Comparison of ENCODE assay signal across 24 cellular contexts in genomic region chr7:53521638-53522184, GRCh38.
"Had no signal": no experiment of that assay in that cellular context is flagged by ENCODE, and none has a peak within 500 bp of the region (broad histone marks: within the 10 kb centered on the region; RNA-seq: fewer than 3 reads in every experiment).

No MANE protein-coding gene starts in this region.

- H3K9me3 ChIP-seq: adrenal gland, colonic mucosa, MG63 had no signal

- H3K27me3 ChIP-seq: adrenal gland, colonic mucosa, MG63 had no signal

- H3K27ac Mint-ChIP-seq: activated CD8-positive, alpha-beta T cell treated with anti-CD3 and anti-CD28 coated beads, Interleukin-2, amount 10 ng/mL, durations not matched to agents 7 days and 5 days; activated naive CD8-positive, alpha-beta T cell treated with anti-CD3 and anti-CD28 coated beads, Interleukin-2, amount 10 ng/mL, durations not matched to agents 7 days and 5 days; T-helper 17 cell; WTC11 had no signal

- H3K4me3 Mint-ChIP-seq: activated CD8-positive, alpha-beta T cell treated with anti-CD3 and anti-CD28 coated beads, Interleukin-2, amount 10 ng/mL, durations not matched to agents 7 days and 5 days; activated naive CD8-positive, alpha-beta T cell treated with anti-CD3 and anti-CD28 coated beads, Interleukin-2, amount 10 ng/mL, durations not matched to agents 7 days and 5 days; T-helper 17 cell; WTC11 had no signal

- H3K27ac ChIP-seq: adrenal gland, colonic mucosa, PC-9 had no signal

- H3K4me1 Mint-ChIP-seq: activated naive CD8-positive, alpha-beta T cell treated with anti-CD3 and anti-CD28 coated beads, Interleukin-2, amount 10 ng/mL, durations not matched to agents 7 days and 5 days; T-helper 17 cell; WTC11 had no signal

- H3K27me3 Mint-ChIP-seq: activated naive CD8-positive, alpha-beta T cell treated with anti-CD3 and anti-CD28 coated beads, Interleukin-2, amount 10 ng/mL, durations not matched to agents 7 days and 5 days; T-helper 17 cell had no signal

- DNase-seq: activated CD4-positive, alpha-beta T cell treated with anti-CD3 and anti-CD28 coated beads for 48 hours; activated CD4-positive, alpha-beta T cell treated with anti-CD3 and anti-CD28 coated beads, Interleukin-2, amount 50 U/mL, for 4 hours; activated CD4-positive, CD25-positive, alpha-beta regulatory T cell treated with anti-CD3 and anti-CD28 coated beads, Interleukin-2, amount 50 U/mL, for 72 hours; activated CD8-positive, alpha-beta memory T cell treated with anti-CD3 and anti-CD28 coated beads, Interleukin-2, amount 50 U/mL, for 48 hours; activated CD8-positive, alpha-beta T cell treated with anti-CD3 and anti-CD28 coated beads, Interleukin-2, amount 10 ng/mL, durations not matched to agents 7 days and 5 days; activated naive CD4-positive, alpha-beta T cell treated with anti-CD3 and anti-CD28 coated beads, Interleukin-2, amount 50 U/mL, for 16 hours; activated naive CD8-positive, alpha-beta T cell treated with anti-CD3 and anti-CD28 coated beads, Interleukin-2, amount 10 ng/mL, durations not matched to agents 7 days and 5 days; activated T-cell treated with anti-CD3 and anti-CD28 coated beads, Interleukin-2, amount 50 U/mL, for 1 hour; adrenal gland; anterior cingulate cortex; caudate nucleus; colonic mucosa; MG63; MV-4-11; NCI-H1092 treated with DMSO at 0.1 percent for 48 hours; NCI-H146; NCI-H1930; NCI-H2227 treated with DMSO at 0.1 percent for 48 hours; NCI-H82; PC-9; SHP77 treated with DMSO at 0.1 percent for 48 hours; T-helper 17 cell; T-helper 9 cell had no signal

- H3K36me3 Mint-ChIP-seq: activated naive CD8-positive, alpha-beta T cell treated with anti-CD3 and anti-CD28 coated beads, Interleukin-2, amount 10 ng/mL, durations not matched to agents 7 days and 5 days; WTC11 had no signal

- H2AFZ ChIP-seq: PC-9 had no signal

- H3K4me3 ChIP-seq: adrenal gland, colonic mucosa, MG63, PC-9 had no signal

- H3K36me3 ChIP-seq: adrenal gland, colonic mucosa, MG63 had no signal

- H3K4me2 ChIP-seq: PC-9 had no signal
